ENCODE assay signal across 31 cellular contexts in genomic region chr11:21476588-21476987, GRCh38.
"Had no signal": no experiment of that assay in that cellular context is flagged by ENCODE, and none has a peak within 500 bp of the region (broad histone marks: within the 10 kb centered on the region; RNA-seq: fewer than 3 reads in every experiment).

No MANE protein-coding gene starts in this region.

- H3K4me3 Mint-ChIP-seq: activated CD4-positive, alpha-beta memory T cell treated with anti-CD3 and anti-CD28 coated beads, Interleukin-2, amount 10 ng/mL, durations not matched to agents 7 days and 5 days; activated CD4-positive, alpha-beta T cell treated with anti-CD3 and anti-CD28 coated beads, Interleukin-2, amount 10 ng/mL, durations not matched to agents 7 days and 5 days; activated naive CD4-positive, alpha-beta T cell treated with anti-CD3 and anti-CD28 coated beads, Interleukin-2, amount 10 ng/mL, durations not matched to agents 7 days and 5 days; activated naive CD8-positive, alpha-beta T cell treated with anti-CD3 and anti-CD28 coated beads, Interleukin-2, amount 10 ng/mL, durations not matched to agents 7 days and 5 days; activated T-cell treated with anti-CD3 and anti-CD28 coated beads, Interleukin-2, amount 50 U/mL, for 24 hours; activated T-cell treated with anti-CD3 and anti-CD28 coated beads, Interleukin-2, amount 50 U/mL, for 72 hours; brain; effector memory CD8-positive, alpha-beta T cell had no signal

- H3K9me3 Mint-ChIP-seq: activated CD4-positive, alpha-beta T cell treated with anti-CD3 and anti-CD28 coated beads, Interleukin-2, amount 10 ng/mL, durations not matched to agents 7 days and 5 days; activated naive CD8-positive, alpha-beta T cell treated with anti-CD3 and anti-CD28 coated beads, Interleukin-2, amount 10 ng/mL, durations not matched to agents 7 days and 5 days; brain had no signal

- H3K27me3 ChIP-seq: ascending aorta, breast epithelium, cardiac muscle cell, esophagus muscularis mucosa, foreskin keratinocyte, gastrocnemius medialis, heart left ventricle had no signal

- H3K4me1 Mint-ChIP-seq: activated CD4-positive, alpha-beta memory T cell treated with anti-CD3 and anti-CD28 coated beads, Interleukin-2, amount 10 ng/mL, durations not matched to agents 7 days and 5 days; activated CD4-positive, alpha-beta T cell treated with anti-CD3 and anti-CD28 coated beads, Interleukin-2, amount 10 ng/mL, durations not matched to agents 7 days and 5 days; activated naive CD4-positive, alpha-beta T cell treated with anti-CD3 and anti-CD28 coated beads, Interleukin-2, amount 10 ng/mL, durations not matched to agents 7 days and 5 days; activated naive CD8-positive, alpha-beta T cell treated with anti-CD3 and anti-CD28 coated beads, Interleukin-2, amount 10 ng/mL, durations not matched to agents 7 days and 5 days had no signal

- H3K36me3 ChIP-seq: ascending aorta, breast epithelium, cardiac muscle cell, esophagus muscularis mucosa, gastrocnemius medialis, heart left ventricle had no signal

- H3K27ac Mint-ChIP-seq: activated CD4-positive, alpha-beta memory T cell treated with anti-CD3 and anti-CD28 coated beads, Interleukin-2, amount 10 ng/mL, durations not matched to agents 7 days and 5 days; activated CD4-positive, alpha-beta T cell treated with anti-CD3 and anti-CD28 coated beads, Interleukin-2, amount 10 ng/mL, durations not matched to agents 7 days and 5 days; activated naive CD4-positive, alpha-beta T cell treated with anti-CD3 and anti-CD28 coated beads, Interleukin-2, amount 10 ng/mL, durations not matched to agents 7 days and 5 days; activated naive CD4-positive, alpha-beta T cell treated with anti-CD3 and anti-CD28 coated beads, Interleukin-2, amount 50 U/mL, for 72 hours; activated naive CD8-positive, alpha-beta T cell treated with anti-CD3 and anti-CD28 coated beads, Interleukin-2, amount 10 ng/mL, durations not matched to agents 7 days and 5 days; activated T-cell treated with anti-CD3 and anti-CD28 coated beads, Interleukin-2, amount 50 U/mL, for 24 hours; activated T-cell treated with anti-CD3 and anti-CD28 coated beads, Interleukin-2, amount 50 U/mL, for 72 hours; brain; effector memory CD8-positive, alpha-beta T cell had no signal

- H3K9me3 ChIP-seq: ascending aorta, breast epithelium, esophagus muscularis mucosa, gastrocnemius medialis, heart left ventricle had no signal

- DNase-seq: activated CD4-positive, alpha-beta memory T cell treated with anti-CD3 and anti-CD28 coated beads, Interleukin-2, amount 10 ng/mL, durations not matched to agents 7 days and 5 days; activated CD4-positive, alpha-beta T cell treated with anti-CD3 and anti-CD28 coated beads for 1 hour; activated CD4-positive, alpha-beta T cell treated with anti-CD3 and anti-CD28 coated beads for 4 hours; activated CD4-positive, alpha-beta T cell treated with anti-CD3 and anti-CD28 coated beads, Interleukin-2, amount 10 ng/mL, durations not matched to agents 7 days and 5 days; activated CD4-positive, alpha-beta T cell treated with anti-CD3 and anti-CD28 coated beads, Interleukin-2, amount 50 U/mL, for 4 hours; activated CD8-positive, alpha-beta memory T cell treated with anti-CD3 and anti-CD28 coated beads, Interleukin-2, amount 50 U/mL, for 48 hours; activated gamma-delta T cell; activated naive CD4-positive, alpha-beta T cell; activated naive CD4-positive, alpha-beta T cell treated with anti-CD3 and anti-CD28 coated beads, Interleukin-2, amount 10 ng/mL, durations not matched to agents 7 days and 5 days; activated naive CD8-positive, alpha-beta T cell treated with anti-CD3 and anti-CD28 coated beads, Interleukin-2, amount 10 ng/mL, durations not matched to agents 7 days and 5 days; activated T-cell treated with anti-CD3 and anti-CD28 coated beads for 4 hours; activated T-cell treated with anti-CD3 and anti-CD28 coated beads, Interleukin-2, amount 50 U/mL, for 24 hours; activated T-cell treated with anti-CD3 and anti-CD28 coated beads, Interleukin-2, amount 50 U/mL, for 72 hours; central memory CD4-positive, alpha-beta T cell; cerebellar nuclear complex; dermis blood vessel endothelial cell; effector CD4-positive, alpha-beta T cell; effector memory CD8-positive, alpha-beta T cell; erythroblast; foreskin keratinocyte; gastrocnemius medialis; glutamatergic neuron; heart left ventricle; T-helper 2 cell had no signal

- ATAC-seq: activated naive CD4-positive, alpha-beta T cell treated with anti-CD3 and anti-CD28 coated beads, Interleukin-2, amount 50 U/mL, for 72 hours; activated T-cell treated with anti-CD3 and anti-CD28 coated beads, Interleukin-2, amount 50 U/mL, for 72 hours; effector memory CD8-positive, alpha-beta T cell; foreskin keratinocyte; gastrocnemius medialis; heart left ventricle had no signal

- H3K27me3 Mint-ChIP-seq: activated CD4-positive, alpha-beta memory T cell treated with anti-CD3 and anti-CD28 coated beads, Interleukin-2, amount 10 ng/mL, durations not matched to agents 7 days and 5 days; activated CD4-positive, alpha-beta T cell treated with anti-CD3 and anti-CD28 coated beads, Interleukin-2, amount 10 ng/mL, durations not matched to agents 7 days and 5 days; activated naive CD4-positive, alpha-beta T cell treated with anti-CD3 and anti-CD28 coated beads, Interleukin-2, amount 10 ng/mL, durations not matched to agents 7 days and 5 days; activated naive CD8-positive, alpha-beta T cell treated with anti-CD3 and anti-CD28 coated beads, Interleukin-2, amount 10 ng/mL, durations not matched to agents 7 days and 5 days; activated T-cell treated with anti-CD3 and anti-CD28 coated beads, Interleukin-2, amount 50 U/mL, for 24 hours; brain; effector memory CD8-positive, alpha-beta T cell had no signal

- H3K36me3 Mint-ChIP-seq: activated naive CD4-positive, alpha-beta T cell treated with anti-CD3 and anti-CD28 coated beads, Interleukin-2, amount 10 ng/mL, durations not matched to agents 7 days and 5 days; activated naive CD4-positive, alpha-beta T cell treated with anti-CD3 and anti-CD28 coated beads, Interleukin-2, amount 50 U/mL, for 72 hours; activated naive CD8-positive, alpha-beta T cell treated with anti-CD3 and anti-CD28 coated beads, Interleukin-2, amount 10 ng/mL, durations not matched to agents 7 days and 5 days; brain had no signal

- H3K4me3 ChIP-seq: ascending aorta, breast epithelium, cardiac muscle cell, coronary artery, esophagus muscularis mucosa, gastrocnemius medialis, heart left ventricle had no signal

- H3K27ac ChIP-seq: ascending aorta, breast epithelium, cardiac muscle cell, coronary artery, esophagus muscularis mucosa, foreskin keratinocyte, gastrocnemius medialis, heart left ventricle had no signal

- H3K4me1 ChIP-seq: ascending aorta, breast epithelium, esophagus muscularis mucosa, gastrocnemius medialis, heart left ventricle had no signal
